Comparison of ENCODE assay signal across 8 cellular contexts in the genomic region with DNA sequence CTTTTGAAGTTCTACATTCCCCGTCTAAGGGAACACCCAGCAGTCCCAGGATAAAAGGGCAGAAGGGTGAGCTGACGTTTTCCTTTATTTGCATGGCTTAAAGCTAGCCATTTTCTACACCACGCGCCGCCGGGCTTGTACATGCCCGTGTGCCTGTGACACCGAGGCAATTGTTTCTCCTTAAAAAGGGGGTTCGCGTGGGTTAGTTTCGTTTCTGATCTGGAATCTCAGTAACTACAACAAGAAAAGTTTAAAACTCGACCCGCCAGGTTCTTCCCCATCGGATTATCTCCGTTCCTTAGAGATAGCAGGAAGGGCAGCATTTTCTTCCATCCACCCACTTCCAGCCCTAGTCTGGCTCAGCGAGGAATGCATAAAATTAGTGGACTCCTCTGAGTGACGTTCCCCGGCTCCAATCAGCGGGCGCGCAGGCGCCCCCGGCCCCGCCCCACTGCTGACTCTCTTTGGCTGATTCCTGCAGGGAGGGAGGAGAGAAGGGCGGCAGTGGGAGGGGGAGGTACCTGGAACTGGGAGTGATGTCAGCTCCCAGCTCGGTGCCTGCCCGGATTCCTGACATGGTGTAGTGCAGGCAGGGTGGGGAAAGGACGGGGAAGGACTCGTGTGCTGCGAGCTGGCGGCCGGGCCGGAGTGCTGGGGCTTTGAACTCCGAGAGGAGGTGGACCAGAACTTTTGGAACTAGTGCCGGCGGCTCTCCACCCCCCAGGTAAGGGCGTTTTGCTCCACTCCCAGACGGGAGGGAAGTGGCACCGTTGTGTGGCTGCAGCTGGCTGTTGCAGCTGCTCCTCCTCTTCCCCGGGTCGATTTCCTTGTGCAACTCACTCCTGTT. TPM values are rescaled to one million over a fixed set of nuclear protein-coding genes. Genes with fewer than 3 reads are reported as not detected.
DNase-seq lines count a peak whose midpoint lies in the region; ATAC-seq and TF ChIP-seq lines count a peak whose summit lies in the region.

TSS of gene PPFIBP1 (plus strand) at position 565 of the 847 bp plus-strand sequence. CDS start 109,191 bp downstream, outside the sequence.

- H3K36me3 ChIP-seq in OCI-LY7 (ENCODE audit: insufficient read depth, low read length), result no peaks in the 10 kb centered on the region

- peak within 1 kb of the TSS; percentile 88 for H3K4me3 ChIP-seq in OCI-LY7 (ENCODE audit: low read depth, low read length, poor library complexity, severe bottlenecking)

- H2AFZ ChIP-seq in OCI-LY7 (ENCODE audit: low read length), result peak within 1 kb of the TSS; percentile 97

- peaks cover 18% of the 10 kb centered on the region for H3K4me1 ChIP-seq in OCI-LY7 (ENCODE audit: insufficient read depth, low read length, poor library complexity, severe bottlenecking)

- H3K79me2 ChIP-seq in OCI-LY7 (ENCODE audit: insufficient read depth, low read depth, low read length), result peaks cover 8% of the 10 kb centered on the region; the same call in 1 of the 2 replicates

- DNase-seq in DMS 273 (lab: John Stamatoyannopoulos, UW; ENCODE audit: unreplicated experiment), result peak; percentile 98
- DNase-seq in HuH-7.5 (ENCODE audit: low spot score), result peak; percentile 90
- peak; percentile 91 for DNase-seq in OCI-LY7 (ENCODE audit: low spot score)
- peak; percentile 99 for DNase-seq in activated T-cell treated with anti-CD3 and anti-CD28 coated beads for 1 hour (ENCODE audit: low read depth)
- DNase-seq in endothelial cell (ENCODE audit: low spot score), result peak; percentile 100
- DNase-seq in midbrain (lab: John Stamatoyannopoulos, UW), result peak; percentile 97
- peak; percentile 97 to 98 for DNase-seq in stimulated activated CD8-positive, alpha-beta memory T cell treated with anti-CD3 and anti-CD28 coated beads, Interleukin-2, amount 100 ng/mL, for 1 hour (ENCODE audit: low read depth in 2 of 2)

- intact Hi-C loops in OCI-LY7 (cut with micrococcal nuclease; ENCODE audit: unreplicated experiment), result loop anchor here (2.0 to 5.0 kb wide), 2 partner anchors 129 to 178 kb away; no protein-coding TSS in a partner anchor

- no peaks in the 10 kb centered on the region for H3K9me3 Mint-ChIP-seq in endothelial cell (ENCODE audit: unreplicated experiment)

- BruUV-seq in OCI-LY7 (replicated peaks; lab: Mats Ljungman, UMichigan), result no TSS peak

- CTCF ChIA-PET in OCI-LY7 (lab: Charles Lee; ENCODE audit: unreplicated experiment), result interaction anchor here (0.6 kb wide), 1 partner anchor 1091 kb away, joined by 3 read pairs; no protein-coding TSS in a partner anchor

- peak within 1 kb of the TSS; percentile 98 for H3K4me3 Mint-ChIP-seq in endothelial cell (ENCODE audit: unreplicated experiment)

- peaks cover 10% of the 10 kb centered on the region for H3K36me3 Mint-ChIP-seq in endothelial cell (ENCODE audit: low read depth, unreplicated experiment)

- H3K27me3 Mint-ChIP-seq in endothelial cell (ENCODE audit: unreplicated experiment), result peaks cover 11% of the 10 kb centered on the region

- peak within 1 kb of the TSS; percentile 22 for H3K27ac ChIP-seq in OCI-LY7 (ENCODE audit: low read depth, low read length, poor library complexity, severe bottlenecking)

- POLR2A ChIA-PET in OCI-LY7 (lab: Charles Lee), result interaction anchor here (0.5 to 2.1 kb wide), 10 partner anchors 9 to 909 kb away, joined by 3 to 12 read pairs (median 3); no protein-coding TSS in a partner anchor

- H4K20me1 ChIP-seq in OCI-LY7 (ENCODE audit: insufficient read depth, low read length), result no peaks in the 10 kb centered on the region

- H3K9me3 ChIP-seq in OCI-LY7 (ENCODE audit: low read length), result no peaks in the 10 kb centered on the region

- peak within 1 kb of the TSS; percentile 96 for H3K27ac Mint-ChIP-seq in endothelial cell (ENCODE audit: unreplicated experiment)

- H3K9me2 ChIP-seq in OCI-LY7 (ENCODE audit: insufficient read depth, low read length), result no peaks in the 10 kb centered on the region

- no peak for TF ChIP-seq CTCF in OCI-LY7 (conservative IDR thresholded peaks at IDR 0.05; ENCODE audit: low read length)
- no peak for TF ChIP-seq CTCF in endothelial cell (IDR thresholded peaks at IDR 0.05; ENCODE audit: unreplicated experiment)

- H3K4me1 Mint-ChIP-seq in endothelial cell (ENCODE audit: unreplicated experiment), result peaks cover 71% of the 10 kb centered on the region

- ATAC-seq in GM21515 (IDR thresholded peaks at IDR 0.05; ENCODE audit: unreplicated experiment), result peak; percentile 96

- H3K4me2 ChIP-seq in OCI-LY7 (ENCODE audit: low read length), result peak within 1 kb of the TSS; percentile 82

RNA-seq across cellular contexts. Expression of gene PPFIBP1, which starts in this region (rescaled TPM):
- 7.3 and 12.7 TPM in 2 replicates for total RNA-seq in OCI-LY7 (2014; rRNA removed; shearing (Covaris generic))
- total RNA-seq in OCI-LY7 (2022) (12.1 and 14.6 TPM in 2 replicates), endothelial cell (ENCODE audit: unreplicated experiment) (184 TPM)

Comparison
In these comparisons a context has a peak if more than half of its experiments do, and no peak if none do; other contexts are left out.
1. Peak in every context shown above with its lines: DNase-seq, ATAC-seq, H3K4me3 ChIP-seq and H3K27ac ChIP-seq.
2. RNA of gene PPFIBP1 (total RNA-seq): 184 TPM in endothelial cell (single experiment); 7.3 to 14.6 TPM in OCI-LY7; every median in the first group is over 10 times any median in the second.